In the genomic region with DNA sequence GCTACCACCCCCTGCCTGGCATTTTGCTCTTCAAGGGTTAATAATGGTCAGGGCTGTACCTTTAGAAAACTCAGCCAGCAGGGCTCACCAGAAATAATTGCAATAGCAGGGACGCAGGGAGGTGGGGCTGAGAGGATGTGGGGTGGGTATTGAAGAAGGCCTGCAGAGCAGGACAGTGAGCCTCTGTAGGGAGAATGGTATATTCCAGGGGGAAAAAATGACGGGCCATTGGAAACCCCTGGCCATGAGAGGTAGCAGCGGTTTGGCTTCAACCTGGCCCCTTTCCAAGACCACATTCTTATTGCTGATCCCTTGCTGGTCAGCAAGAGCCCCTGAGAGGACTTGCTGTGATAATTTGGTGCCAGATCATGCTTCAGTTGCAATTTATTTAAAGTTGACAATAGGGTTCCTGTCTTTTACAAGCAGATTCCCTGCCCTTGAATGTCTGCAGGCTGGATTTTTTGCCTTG, we compare ENCODE assay signal across 12 cellular contexts. TPM values are rescaled to one million over a fixed set of nuclear protein-coding genes. Genes with fewer than 3 reads are reported as not detected.
DNase-seq lines count a peak whose midpoint lies in the region; ATAC-seq and TF ChIP-seq lines count a peak whose summit lies in the region.
"Had no signal": no experiment of that assay in that cellular context is flagged by ENCODE, and none has a peak within 500 bp of the region (broad histone marks: within the 10 kb centered on the region; RNA-seq: fewer than 3 reads in every experiment).

No MANE protein-coding gene starts in this region.

- DNase-seq in DMS153 treated with DMSO at 0.1 percent for 48 hours (lab: John Stamatoyannopoulos, UW; ENCODE audit: unreplicated experiment): peak; percentile 56
- peak; percentile 59 for DNase-seq in M059J (ENCODE audit: low read depth)
- DNase-seq in RKO (ENCODE audit: low spot score): peak; percentile 15
- peak; percentile 75 for DNase-seq in islet precursor cell
- DNase-seq in HT-29 (ENCODE audit: low spot score): no peak
- DNase-seq in activated CD4-positive, alpha-beta T cell treated with anti-CD3 and anti-CD28 coated beads for 1 hour: no peak
- no peak for DNase-seq in activated gamma-delta T cell treated with Interleukin-2 at 50 U/mL for 16 hours
- no peak for DNase-seq in omental fat pad (ENCODE audit: low spot score)
- DNase-seq: activated CD4-positive, CD25-positive, alpha-beta regulatory T cell treated with anti-CD3 and anti-CD28 coated beads, Interleukin-2, amount 50 U/mL, for 72 hours; CD4-positive, alpha-beta memory T cell; heart right ventricle; SHP77 treated with DMSO at 0.1 percent for 48 hours had no signal

- no peak for TF ChIP-seq CTCF in omental fat pad (IDR thresholded peaks at IDR 0.05)

- ATAC-seq in omental fat pad (ENCODE audit: low FRiP score): no peak

RNA-seq across cellular contexts. Expression of gene CTNNA1, which starts 36.7 kb away (rescaled TPM):
- 184 and 277 TPM in 2 replicates for total RNA-seq in M059J (2014; rRNA removed; shearing (Covaris generic))
- 416 and 425 TPM in 2 replicates for total RNA-seq in HT-29 (2014; rRNA removed; shearing (Covaris generic))
- 100 to 1,000 TPM; 251 to 326 (median 274) TPM for total RNA-seq in omental fat pad

Comparison
In these comparisons a context has a peak if more than half of its experiments do, and no peak if none do; other contexts are left out.
1. DNase-seq: peak in DMS153 treated with DMSO at 0.1 percent for 48 hours (single experiment), M059J (single experiment), RKO (single experiment) and islet precursor cell (single experiment); none in HT-29 (single experiment), activated CD4-positive, alpha-beta T cell treated with anti-CD3 and anti-CD28 coated beads for 1 hour (single experiment), activated gamma-delta T cell treated with Interleukin-2 at 50 U/mL for 16 hours (single experiment) and omental fat pad (single experiment).